15 cellular contexts compared by ENCODE assay signal in genomic region chr5:16461026-16461425, GRCh38. TPM values are rescaled to one million over a fixed set of nuclear protein-coding genes. Genes with fewer than 3 reads are reported as not detected.
A peak's percentile ranks its signal among the peaks of the same experiment; 100 is the strongest.
DNase-seq lines count a peak whose midpoint lies in the region; ATAC-seq and TF ChIP-seq lines count a peak whose summit lies in the region.
"Had no signal": no experiment of that assay in that cellular context is flagged by ENCODE, and none has a peak within 500 bp of the region (broad histone marks: within the 10 kb centered on the region; RNA-seq: fewer than 3 reads in every experiment).

No MANE protein-coding gene starts in this region.

- DNase-seq in MCF 10A (ENCODE audit: unreplicated experiment) (no peak), breast epithelium (ENCODE audit: low spot score in 2 of 2) (no peak), T-helper 17 cell (no peak), fibroblast of lung (ENCODE audit: low read depth in 2 of 2) (peak; percentile 36 to 78), globus pallidus (ENCODE audit: low spot score) (no peak), Right ventricle myocardium inferior (ENCODE audit: missing footprints) (no peak)
- DNase-seq in stimulated activated naive CD8-positive, alpha-beta T cell treated with anti-CD3 and anti-CD28 coated beads, Interleukin-15, amount 100 ng/mL, for 72 hours: no peak
- DNase-seq: activated naive CD4-positive, alpha-beta T cell treated with anti-CD3 and anti-CD28 coated beads for 36 hours; GDM1; NCI-H2227 treated with DMSO at 0.1 percent for 48 hours; stimulated activated CD4-positive, alpha-beta T cell treated with anti-CD3 and anti-CD28 coated beads, Interleukin-2, amount 100 ng/mL, for 48 hours had no signal

- H3K27ac Mint-ChIP-seq in MCF 10A (ENCODE audit: low read depth, unreplicated experiment) (peak overlapping the region; percentile 54), T-helper 17 cell (peak overlapping the region; percentile 67)
- H3K27ac Mint-ChIP-seq in stimulated activated naive CD8-positive, alpha-beta T cell treated with anti-CD3 and anti-CD28 coated beads, Interleukin-15, amount 100 ng/mL, for 72 hours: peak overlapping the region in 1 of 2 donors; percentile 69
- H3K27ac Mint-ChIP-seq: activated naive CD4-positive, alpha-beta T cell treated with anti-CD3 and anti-CD28 coated beads for 36 hours; dendritic cell treated with granulocyte-macrophage colony-stimulating factor and Interleukin-4, amounts not matched to agents 40 ng/mL and 50 ng/mL, for 4 days; mesothelial cell of epicardium had no signal

- H3K4me1 ChIP-seq in breast epithelium (peaks cover 4 to 22% of the 10 kb centered on the region in 2 donors), fibroblast of lung (ENCODE audit: control insufficient read depth, extremely low read depth, insufficient read depth, low read length) (peaks cover 19% of the 10 kb centered on the region)

- POLR2A ChIA-PET in MCF 10A (lab: Yijun Ruan, JAX): no interaction called here

- H3K4me2 ChIP-seq in fibroblast of lung (ENCODE audit: extremely low read depth, insufficient read depth, low read length): peak overlapping the region; percentile 52

- no peak overlapping the region for H3K9ac ChIP-seq in fibroblast of lung (ENCODE audit: insufficient read depth, low read length)

- no peaks in the 10 kb centered on the region for H3K27me3 ChIP-seq in breast epithelium
- H3K27me3 ChIP-seq in fibroblast of lung (ENCODE audit: control insufficient read depth, insufficient read depth, low read length): no peaks in the 10 kb centered on the region

- no peaks in the 10 kb centered on the region for H3K9me3 ChIP-seq in breast epithelium
- H3K9me3 ChIP-seq in T-helper 17 cell (ENCODE audit: control insufficient read depth, low read length, poor library complexity, severe bottlenecking): no peaks in the 10 kb centered on the region
- no peaks in the 10 kb centered on the region for H3K9me3 ChIP-seq in fibroblast of lung (ENCODE audit: control insufficient read depth, insufficient read depth, low read depth, low read length)
- H3K9me3 ChIP-seq: HAP-1 had no signal

- H3K4me1 Mint-ChIP-seq in MCF 10A (ENCODE audit: insufficient read depth, unreplicated experiment) (peaks cover 49% of the 10 kb centered on the region), T-helper 17 cell (peaks cover 70% of the 10 kb centered on the region)
- peaks cover 82% of the 10 kb centered on the region for H3K4me1 Mint-ChIP-seq in stimulated activated naive CD8-positive, alpha-beta T cell treated with anti-CD3 and anti-CD28 coated beads, Interleukin-15, amount 100 ng/mL, for 72 hours

- no peak overlapping the region for H3K27ac ChIP-seq in breast epithelium
- peak overlapping the region; percentile 52 for H3K27ac ChIP-seq in fibroblast of lung (ENCODE audit: insufficient read depth, low read length)

- CTCF ChIA-PET in MCF 10A (lab: Yijun Ruan, JAX): interaction anchor here (0.9 kb wide), 1 partner anchor 90 kb away, joined by 4 read pairs; no protein-coding TSS in a partner anchor

- peaks cover 51% of the 10 kb centered on the region for H3K79me2 ChIP-seq in fibroblast of lung (ENCODE audit: control insufficient read depth, insufficient read depth, low read length)

- no peaks in the 10 kb centered on the region for H4K20me1 ChIP-seq in fibroblast of lung (ENCODE audit: control insufficient read depth, extremely low read depth, insufficient read depth, low read length)

- TF ChIP-seq POLR2A in breast epithelium (IDR thresholded peaks at IDR 0.05): no peak

- no peak overlapping the region for H2AFZ ChIP-seq in fibroblast of lung (ENCODE audit: low read length)

- H3K36me3 ChIP-seq in breast epithelium: peaks cover 9% of the 10 kb centered on the region
- H3K36me3 ChIP-seq in fibroblast of lung (ENCODE audit: control insufficient read depth, insufficient read depth, low read length): peaks cover 10% of the 10 kb centered on the region

- TF ChIP-seq CTCF in MCF 10A (IDR thresholded peaks at IDR 0.05; ENCODE audit: unreplicated experiment) (no peak), breast epithelium (IDR thresholded peaks at IDR 0.05) (no peak), fibroblast of lung (conservative IDR thresholded peaks at IDR 0.05 in 1 of 2, IDR thresholded peaks at IDR 0.05 in 1 of 2; ENCODE audit: low read depth in 1 of 2, low read length in 2 of 2) (no peak)

- no peak overlapping the region for H3K4me3 Mint-ChIP-seq in MCF 10A (ENCODE audit: unreplicated experiment)
- H3K4me3 Mint-ChIP-seq in T-helper 17 cell: peak overlapping the region; percentile 55
- peak overlapping the region; percentile 8 to 43 for H3K4me3 Mint-ChIP-seq in stimulated activated naive CD8-positive, alpha-beta T cell treated with anti-CD3 and anti-CD28 coated beads, Interleukin-15, amount 100 ng/mL, for 72 hours
- H3K4me3 Mint-ChIP-seq: activated naive CD4-positive, alpha-beta T cell treated with anti-CD3 and anti-CD28 coated beads for 36 hours; dendritic cell treated with granulocyte-macrophage colony-stimulating factor and Interleukin-4, amounts not matched to agents 40 ng/mL and 50 ng/mL, for 4 days; mesothelial cell of epicardium had no signal

- H3K9me3 Mint-ChIP-seq in MCF 10A (ENCODE audit: unreplicated experiment): no peaks in the 10 kb centered on the region
- H3K9me3 Mint-ChIP-seq in stimulated activated naive CD8-positive, alpha-beta T cell treated with anti-CD3 and anti-CD28 coated beads, Interleukin-15, amount 100 ng/mL, for 72 hours: no peaks in the 10 kb centered on the region
- H3K9me3 Mint-ChIP-seq: activated naive CD4-positive, alpha-beta T cell treated with anti-CD3 and anti-CD28 coated beads for 36 hours; dendritic cell treated with granulocyte-macrophage colony-stimulating factor and Interleukin-4, amounts not matched to agents 40 ng/mL and 50 ng/mL, for 4 days; mesothelial cell of epicardium had no signal

- intact Hi-C loops in MCF 10A (cut with micrococcal nuclease): no loop called here
- intact Hi-C loops in breast epithelium (cut with DNase I; ENCODE audit: low total_unique reads): no loop called here
- intact Hi-C loops in Right ventricle myocardium inferior (cut with DNase I): no loop called here

- ATAC-seq in T-helper 17 cell (no peak), HG02798 (IDR thresholded peaks at IDR 0.05; ENCODE audit: poor library complexity, unreplicated experiment) (no peak), Right ventricle myocardium inferior (no peak)
- no peak for ATAC-seq in stimulated activated naive CD8-positive, alpha-beta T cell treated with anti-CD3 and anti-CD28 coated beads, Interleukin-15, amount 100 ng/mL, for 72 hours

- H3K36me3 Mint-ChIP-seq in MCF 10A (ENCODE audit: insufficient read depth, unreplicated experiment) (peaks cover 52% of the 10 kb centered on the region), T-helper 17 cell (ENCODE audit: low read depth) (peaks cover 17% of the 10 kb centered on the region)

- BruUV-seq in MCF 10A (replicated peaks; lab: Mats Ljungman, UMichigan): no TSS peak

- no peak overlapping the region for H3K4me3 ChIP-seq in breast epithelium
- H3K4me3 ChIP-seq in fibroblast of lung (replicated peaks in 1 of 4; ENCODE audit: control extremely low read depth in 1 of 4, insufficient read depth in 1 of 4, low read depth in 3 of 4, low read length in 4 of 4): no peak overlapping the region
- H3K4me3 ChIP-seq: HAP-1 had no signal

- H3K27me3 Mint-ChIP-seq in MCF 10A (ENCODE audit: insufficient read depth, unreplicated experiment) (no peaks in the 10 kb centered on the region), T-helper 17 cell (no peaks in the 10 kb centered on the region)
- H3K27me3 Mint-ChIP-seq in stimulated activated naive CD8-positive, alpha-beta T cell treated with anti-CD3 and anti-CD28 coated beads, Interleukin-15, amount 100 ng/mL, for 72 hours: no peaks in the 10 kb centered on the region
- H3K27me3 Mint-ChIP-seq: dendritic cell treated with granulocyte-macrophage colony-stimulating factor and Interleukin-4, amounts not matched to agents 40 ng/mL and 50 ng/mL, for 4 days had no signal

RNA-seq across cellular contexts. Expression of gene ZNF622, which starts 4.6 kb away (rescaled TPM):
- total RNA-seq in MCF 10A (2022): 34.0 and 34.1 TPM in 2 replicates
- 10 to 100 TPM; 27.9 to 37.6 (median 31.3) TPM for total RNA-seq in breast epithelium
- total RNA-seq in T-helper 17 cell: 10 to 100 TPM; 30.5 to 42.7 TPM
- total RNA-seq in fibroblast of lung: 42.6 and 45.4 TPM in 2 replicates
- polyA plus RNA-seq in fibroblast of lung: 25.4 and 27.5 TPM in 2 replicates
- polyA plus RNA-seq in fibroblast of lung (2012): 45.7 and 45.8 TPM in 2 replicates
- polyA minus RNA-seq in fibroblast of lung (ENCODE audit: low replicate concordance): 2.5 and 5.5 TPM in 2 replicates
- total RNA-seq in Right ventricle myocardium inferior: 56.7 TPM

Comparison
In these comparisons a context has a peak if more than half of its experiments do, and no peak if none do; other contexts are left out.
1. DNase-seq: peak in fibroblast of lung (2 of 2); none in MCF 10A (single experiment), breast epithelium (0 of 2), T-helper 17 cell (0 of 3), stimulated activated naive CD8-positive, alpha-beta T cell treated with anti-CD3 and anti-CD28 coated beads, Interleukin-15, amount 100 ng/mL, for 72 hours (0 of 2), globus pallidus (single experiment) and Right ventricle myocardium inferior (single experiment).